18 cellular contexts compared by ENCODE assay signal in the genomic region with DNA sequence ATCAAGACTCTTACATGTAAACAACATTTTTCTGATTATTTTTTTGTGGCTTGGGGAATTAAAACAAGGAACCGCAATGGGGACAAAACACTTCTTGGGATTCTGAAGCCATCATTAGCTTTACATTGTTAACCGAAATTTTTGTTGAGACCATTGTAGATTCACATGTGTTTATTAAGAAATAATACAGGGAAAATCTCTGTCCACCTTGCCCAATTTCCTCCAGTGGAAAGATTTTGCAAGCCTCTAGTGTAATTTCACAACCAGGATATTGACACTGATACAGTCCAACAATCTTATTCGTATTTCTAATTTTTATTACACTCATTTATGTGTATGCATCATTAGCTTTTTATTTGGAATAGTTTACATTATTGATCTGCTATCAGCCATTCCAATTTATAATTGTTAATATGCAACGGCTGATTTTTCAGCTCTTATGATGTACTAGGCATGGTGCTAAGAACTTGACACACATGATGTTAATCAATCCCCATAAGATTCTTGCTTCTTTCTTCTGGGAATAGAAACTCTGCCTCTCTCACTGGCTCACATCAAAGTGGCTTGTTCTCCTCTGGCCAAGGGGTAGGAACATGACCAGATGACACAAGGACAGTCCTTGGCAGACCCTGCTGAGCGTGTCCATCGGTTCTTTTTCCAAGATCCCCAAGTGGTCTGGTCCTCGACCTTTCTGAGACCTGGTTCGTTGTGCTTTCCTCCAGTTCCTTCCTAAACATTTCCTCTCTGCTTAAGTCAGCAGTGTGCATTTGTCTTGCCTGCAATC.
DNase-seq lines count a peak whose midpoint lies in the region; ATAC-seq and TF ChIP-seq lines count a peak whose summit lies in the region.
"Had no signal": no experiment of that assay in that cellular context is flagged by ENCODE, and none has a peak within 500 bp of the region (broad histone marks: within the 10 kb centered on the region; RNA-seq: fewer than 3 reads in every experiment).

No MANE protein-coding gene starts in this region.

- no CpG with 5 or more reads among the region's 8 CpGs for WGBS in IMR-90 (ENCODE audit: extremely low coverage in 2 of 2, insufficient read length in 1 of 2), 2 experiments
- WGBS in mesenchymal stem cell: 75% methylated on average over 5 of the region's 8 CpGs

- H3K56ac ChIP-seq in IMR-90 (ENCODE audit: extremely low read depth, insufficient read depth, low read length): no peak overlapping the region

- H2AK9ac ChIP-seq in IMR-90 (replicated peaks; ENCODE audit: low read depth, low read length, poor library complexity): no peak overlapping the region

- H3K4me1 ChIP-seq in IMR-90 (ENCODE audit: control insufficient read depth, insufficient read depth, low read length): peaks cover 21% of the 10 kb centered on the region
- peaks cover 15% of the 10 kb centered on the region for H3K4me1 ChIP-seq in mesenchymal stem cell (ENCODE audit: control insufficient read depth, insufficient read depth, low read depth, low read length)
- no peaks in the 10 kb centered on the region for H3K4me1 ChIP-seq in mucosa of descending colon (ENCODE audit: low read depth)

- no peak overlapping the region for H2BK15ac ChIP-seq in IMR-90 (ENCODE audit: low read depth, low read length)
- no peak overlapping the region for H2BK15ac ChIP-seq in mesenchymal stem cell (ENCODE audit: low read depth, poor library complexity, severe bottlenecking)

- H3K4ac ChIP-seq in IMR-90 (ENCODE audit: low read depth, low read length): peak overlapping the region; percentile 7; the same call in 1 of the 2 replicates
- H3K4ac ChIP-seq in mesenchymal stem cell (ENCODE audit: low read depth in 1 of 2, low read length in 2 of 2): peak overlapping the region in 1 of 2 experiments; percentile 50

- peaks cover 26% of the 10 kb centered on the region for H3K9me1 ChIP-seq in IMR-90 (ENCODE audit: insufficient read depth, low read length)

- H2AFZ ChIP-seq in IMR-90 (replicated peaks; ENCODE audit: low read length, poor library complexity) (no peak overlapping the region), mesenchymal stem cell (ENCODE audit: low read depth, low read length) (no peak overlapping the region)

- TF ChIP-seq POLR2A in IMR-90 (IDR thresholded peaks at IDR 0.05; ENCODE audit: low read depth, low read length): no peak

- no peak for TF ChIP-seq CTCF in AG10803 (conservative IDR thresholded peaks at IDR 0.05; ENCODE audit: low read length)
- no peak for TF ChIP-seq CTCF in IMR-90 (conservative IDR thresholded peaks at IDR 0.05; ENCODE audit: low read depth, low read length)
- no peak for TF ChIP-seq CTCF in fibroblast of mammary gland (conservative IDR thresholded peaks at IDR 0.05; ENCODE audit: control insufficient read depth, insufficient read depth, low read depth, low read length)
- TF ChIP-seq CTCF in mucosa of descending colon (IDR thresholded peaks at IDR 0.05): no peak

- no peak overlapping the region for H4K91ac ChIP-seq in IMR-90 (ENCODE audit: insufficient read depth, low read depth, low read length)
- peak overlapping the region; percentile 71 for H4K91ac ChIP-seq in mesenchymal stem cell (ENCODE audit: low read length)

- H3K4me3 ChIP-seq in AG10803 (ENCODE audit: low read length) (no peak overlapping the region), IMR-90 (ENCODE audit: insufficient read depth, low read depth, low read length) (no peak overlapping the region), fibroblast of mammary gland (ENCODE audit: control insufficient read depth, low read depth, low read length) (no peak overlapping the region), mesenchymal stem cell (ENCODE audit: insufficient read depth in 1 of 2, low read depth in 1 of 2, low read length in 2 of 2) (no peak overlapping the region), mucosa of descending colon (no peak overlapping the region)
- H3K4me3 ChIP-seq: SJSA1 had no signal

- H2BK12ac ChIP-seq in mesenchymal stem cell (ENCODE audit: low read length in 2 of 2): peak overlapping the region in 1 of 2 experiments; percentile 50

- no peak overlapping the region for H4K8ac ChIP-seq in IMR-90 (ENCODE audit: low read depth in 2 of 2, low read length in 2 of 2)
- H4K8ac ChIP-seq in mesenchymal stem cell (ENCODE audit: low read length): peak overlapping the region; percentile 37

- dilution Hi-C loops in IMR-90 (cut with HindIII; ENCODE audit: low sequenced_read_pairs, unreplicated experiment): no loop called here

- intact Hi-C loops in IMR-90 (cut with micrococcal nuclease) (loop anchor here (5.0 kb wide), 1 partner anchor 137 kb away; a partner anchor contains a TSS), mucosa of descending colon (cut with DNase I, micrococcal nuclease) (no loop called here)

- no peak overlapping the region; the same call in 1 of the 2 replicates for H3K18ac ChIP-seq in IMR-90 (ENCODE audit: low read depth, low read length)
- peak overlapping the region; percentile 10 to 50 for H3K18ac ChIP-seq in mesenchymal stem cell (ENCODE audit: low read depth in 1 of 2, low read length in 2 of 2)

- ATAC-seq in IMR-90 (ENCODE audit: low read depth) (no peak), mucosa of descending colon (no peak), GM18870 (IDR thresholded peaks at IDR 0.05; ENCODE audit: unreplicated experiment) (no peak)
- ATAC-seq: PC-3 had no signal

- TF ChIP-seq RAD21 in IMR-90 (IDR thresholded peaks at IDR 0.05; ENCODE audit: low read length): no peak

- H3K27me3 ChIP-seq in IMR-90 (ENCODE audit: control insufficient read depth, insufficient read depth, low read length) (no peaks in the 10 kb centered on the region), mesenchymal stem cell (ENCODE audit: control insufficient read depth in 1 of 2, insufficient read depth in 1 of 2, low read length in 2 of 2) (no peaks in the 10 kb centered on the region)
- H3K27me3 ChIP-seq: SJSA1 had no signal

- no peak overlapping the region for H2BK5ac ChIP-seq in IMR-90 (ENCODE audit: low read depth, low read length, poor library complexity, severe bottlenecking)
- H2BK5ac ChIP-seq in mesenchymal stem cell (ENCODE audit: low read depth, low read length, poor library complexity, severe bottlenecking): no peak overlapping the region

- H2BK120ac ChIP-seq in IMR-90 (ENCODE audit: low read depth, low read length) (no peak overlapping the region), mesenchymal stem cell (ENCODE audit: low read depth, low read length) (peak overlapping the region; percentile 74)

- 0 out of 2 replicates have a peak overlapping the region, but pooled peaks have one; percentile 27 for H2BK20ac ChIP-seq in IMR-90 (ENCODE audit: low read depth, low read length)

- H3K9me3 ChIP-seq in IMR-90 (ENCODE audit: control insufficient read depth, insufficient read depth, low read length) (no peaks in the 10 kb centered on the region), mesenchymal stem cell (ENCODE audit: control insufficient read depth, low read length) (peaks cover 4% of the 10 kb centered on the region), mucosa of descending colon (no peaks in the 10 kb centered on the region)

- H3K4me2 ChIP-seq in IMR-90 (ENCODE audit: low read depth, low read length): no peak overlapping the region
- no peak overlapping the region for H3K4me2 ChIP-seq in mesenchymal stem cell (ENCODE audit: low read length, poor library complexity, severe bottlenecking)

- H3K27ac ChIP-seq in IMR-90 (ENCODE audit: insufficient read depth, low read length) (no peak overlapping the region), mesenchymal stem cell (ENCODE audit: low read length, poor library complexity, severe bottlenecking) (no peak overlapping the region)
- H3K27ac ChIP-seq: RWPE1, SJSA1 had no signal

- H3K9ac ChIP-seq in IMR-90 (ENCODE audit: low read depth, low read length) (no peak overlapping the region), mesenchymal stem cell (ENCODE audit: low read length) (peak overlapping the region; percentile 48)

- BruUV-seq in IMR-90 (replicated peaks; lab: Mats Ljungman, UMichigan): no TSS peak

- no peak overlapping the region for H3K23ac ChIP-seq in IMR-90 (ENCODE audit: low read depth, low read length)
- H3K23ac ChIP-seq in mesenchymal stem cell (ENCODE audit: low read length in 2 of 2): no peak overlapping the region

- H4K5ac ChIP-seq in IMR-90 (ENCODE audit: low read depth, low read length): no peak overlapping the region

- DNase-seq in AG10803 (ENCODE audit: low read depth) (peak; percentile 51), IMR-90 (peak; percentile 20), fibroblast of mammary gland (ENCODE audit: low read depth) (peak; percentile 57), mesenchymal stem cell (peak; percentile 68), foreskin melanocyte (no peak), Kasumi-1 (lab: John Stamatoyannopoulos, UW) (no peak), mucosa of descending colon (no peak)
- DNase-seq: Calu3; CD4-positive, CD25-positive, alpha-beta regulatory T cell; MV-4-11; NCI-H1436 treated with DMSO at 0.1 percent for 48 hours; NCI-H2029 treated with DMSO at 0.1 percent for 48 hours; NCI-H510A; NCI-H82; PC-3 had no signal

- H2AK5ac ChIP-seq in IMR-90 (ENCODE audit: low read depth, low read length): peak overlapping the region; percentile 8; the same call in 1 of the 2 replicates
- H2AK5ac ChIP-seq in mesenchymal stem cell (ENCODE audit: low read length, severe bottlenecking): no peak overlapping the region

- H3K36me3 ChIP-seq in IMR-90 (ENCODE audit: control insufficient read depth, insufficient read depth, low read length) (no peaks in the 10 kb centered on the region), mesenchymal stem cell (ENCODE audit: control insufficient read depth in 1 of 2, insufficient read depth in 2 of 2, low read depth in 1 of 2, low read length in 2 of 2) (peaks cover 19 to 38% of the 10 kb centered on the region in 2 experiments), mucosa of descending colon (ENCODE audit: low read depth) (no peaks in the 10 kb centered on the region)
- H3K36me3 ChIP-seq: SJSA1 had no signal

- in situ Hi-C loops in IMR-90 (cut with MboI; ENCODE audit: low sequenced_read_pairs): no loop called here

- POLR2A ChIA-PET in IMR-90 (lab: Charles Lee; ENCODE audit: unreplicated experiment): no interaction called here

- CTCF ChIA-PET in IMR-90 (lab: Yijun Ruan, JAX): no interaction called here

- H3K14ac ChIP-seq in IMR-90 (replicated peaks; ENCODE audit: low read depth, low read length): no peak overlapping the region
- no peak overlapping the region for H3K14ac ChIP-seq in mesenchymal stem cell (ENCODE audit: low read length in 2 of 2)

- H3K79me1 ChIP-seq in IMR-90 (ENCODE audit: low read depth in 1 of 2, low read length in 2 of 2) (no peaks in the 10 kb centered on the region), mesenchymal stem cell (replicated peaks; ENCODE audit: low read length, poor library complexity, severe bottlenecking) (peaks cover 14% of the 10 kb centered on the region)

- peaks cover 11% of the 10 kb centered on the region; the same call in 1 of the 2 replicates for H4K20me1 ChIP-seq in IMR-90 (ENCODE audit: insufficient read depth, low read length)

TF ChIP-seq in IMR-90, 13 proteins besides CTCF, POLR2A, EP300 and RAD21 (continues in another document):
- peak; percentile 89 for TF ChIP-seq CEBPB (IDR thresholded peaks at IDR 0.05; ENCODE audit: low read depth, low read length)

Comparison
In these comparisons a context has a peak if more than half of its experiments do, and no peak if none do; other contexts are left out.
1. DNase-seq: peak in AG10803 (single experiment), IMR-90 (single experiment), fibroblast of mammary gland (single experiment) and mesenchymal stem cell (single experiment); none in foreskin melanocyte (single experiment), Kasumi-1 (0 of 2) and mucosa of descending colon (0 of 3).